ENCODE assay signal across 26 cellular contexts in the genomic region with DNA sequence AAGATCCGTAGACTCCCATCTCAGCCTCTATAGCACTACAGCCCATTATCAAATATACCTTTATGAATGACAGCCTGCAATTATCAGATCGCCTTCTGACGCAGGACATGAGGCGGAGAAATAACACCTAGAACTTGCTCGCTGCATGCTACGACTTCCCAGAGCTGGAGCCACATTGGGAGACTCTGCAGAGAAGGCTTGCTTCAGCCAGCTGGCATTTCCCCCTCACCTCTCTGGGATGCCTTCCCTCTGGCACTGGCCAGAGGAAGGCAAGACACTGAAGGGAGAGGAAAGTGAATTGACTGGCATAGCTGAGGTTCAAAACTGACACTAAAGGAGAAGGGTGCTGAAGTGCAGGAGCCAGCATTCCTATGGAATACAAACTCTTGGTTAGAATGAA.
"Had no signal": no experiment of that assay in that cellular context is flagged by ENCODE, and none has a peak within 500 bp of the region (broad histone marks: within the 10 kb centered on the region; RNA-seq: fewer than 3 reads in every experiment).

No MANE protein-coding gene starts in this region.

- H3K4me1 Mint-ChIP-seq: naive thymus-derived CD8-positive, alpha-beta T cell; nephron; stimulated activated naive B cell treated with anti-CD40 and anti-IgM and Interleukin-4, amounts not matched to agents 10 μg/mL and 1 μg/mL and 100 μg/mL, for 72 hours had no signal

- H3K36me3 ChIP-seq: lower lobe of right lung, neural progenitor cell, neutrophil, right lobe of liver, suprapubic skin, thoracic aorta, tibial artery, upper lobe of right lung, uterus had no signal

- H3K9me3 ChIP-seq: lower lobe of right lung, neutrophil, psoas muscle, right lobe of liver, suprapubic skin, thoracic aorta, tibial artery, upper lobe of right lung, uterus had no signal

- DNase-seq: hippocampal formation; kidney glomerular epithelial cell; left cardiac atrium; lower lobe of right lung; mammary epithelial cell; mesenchymal stem cell; naive thymus-derived CD8-positive, alpha-beta T cell; occipital lobe; psoas muscle; right lobe of liver; stimulated activated CD4-positive, alpha-beta T cell treated with anti-CD3 and anti-CD28 coated beads, Interleukin-1b, Interleukin-23, amount 100 ng/mL, for 48 hours; stimulated activated CD4-positive, alpha-beta T cell treated with anti-CD3 and anti-CD28 coated beads, Interleukin-2, amount 100 ng/mL, for 48 hours; stimulated activated naive B cell treated with anti-CD40 and anti-IgM and Interleukin-4, amounts not matched to agents 10 μg/mL and 1 μg/mL and 100 μg/mL, for 72 hours; tibial artery; trophoblast cell; upper lobe of right lung; uterus had no signal

- H2AFZ ChIP-seq: neural progenitor cell, parathyroid adenoma had no signal

- H3K36me3 Mint-ChIP-seq: naive thymus-derived CD8-positive, alpha-beta T cell; neural progenitor cell; stimulated activated naive B cell treated with anti-CD40 and anti-IgM and Interleukin-4, amounts not matched to agents 10 μg/mL and 1 μg/mL and 100 μg/mL, for 72 hours had no signal

- H3K4me2 ChIP-seq: neural progenitor cell, smooth muscle cell had no signal

- H3K27me3 Mint-ChIP-seq: stimulated activated naive B cell treated with anti-CD40 and anti-IgM and Interleukin-4, amounts not matched to agents 10 μg/mL and 1 μg/mL and 100 μg/mL, for 72 hours; stimulated activated naive CD8-positive, alpha-beta T cell treated with anti-CD3 and anti-CD28 coated beads, Interleukin-15, Interleukin-2, amounts not matched to agents 100 ng/mL and 50 ng/mL, for 24 hours had no signal

- H3K27ac Mint-ChIP-seq: naive thymus-derived CD8-positive, alpha-beta T cell; nephron; neural progenitor cell; stimulated activated naive B cell treated with anti-CD40 and anti-IgM and Interleukin-4, amounts not matched to agents 10 μg/mL and 1 μg/mL and 100 μg/mL, for 72 hours; stimulated activated naive CD8-positive, alpha-beta T cell treated with anti-CD3 and anti-CD28 coated beads, Interleukin-15, Interleukin-2, amounts not matched to agents 100 ng/mL and 50 ng/mL, for 24 hours had no signal

- ATAC-seq: left lobe of liver; lower lobe of right lung; naive thymus-derived CD8-positive, alpha-beta T cell; psoas muscle; right lobe of liver; stimulated activated naive B cell treated with anti-CD40 and anti-IgM and Interleukin-4, amounts not matched to agents 10 μg/mL and 1 μg/mL and 100 μg/mL, for 72 hours; upper lobe of right lung had no signal

- H3K9ac ChIP-seq: neural progenitor cell, parathyroid adenoma had no signal

- H3K27ac ChIP-seq: lower lobe of right lung, neural progenitor cell, neutrophil, parathyroid adenoma, psoas muscle, right lobe of liver, suprapubic skin, thoracic aorta, tibial artery, upper lobe of right lung, uterus had no signal

- H3K4me3 Mint-ChIP-seq: naive thymus-derived CD8-positive, alpha-beta T cell; nephron; neural progenitor cell; stimulated activated naive B cell treated with anti-CD40 and anti-IgM and Interleukin-4, amounts not matched to agents 10 μg/mL and 1 μg/mL and 100 μg/mL, for 72 hours; stimulated activated naive CD8-positive, alpha-beta T cell treated with anti-CD3 and anti-CD28 coated beads, Interleukin-15, Interleukin-2, amounts not matched to agents 100 ng/mL and 50 ng/mL, for 24 hours had no signal

- H3K4me3 ChIP-seq: lower lobe of right lung, neural progenitor cell, psoas muscle, right lobe of liver, smooth muscle cell, suprapubic skin, thoracic aorta, tibial artery, upper lobe of right lung, uterus had no signal

- H3K9me3 Mint-ChIP-seq: nephron had no signal

- H3K27me3 ChIP-seq: neural progenitor cell, neutrophil, right lobe of liver, suprapubic skin, tibial artery, upper lobe of right lung, uterus had no signal

- H3K4me1 ChIP-seq: lower lobe of right lung, neural progenitor cell, parathyroid adenoma, psoas muscle, right lobe of liver, suprapubic skin, tibial artery, upper lobe of right lung, uterus had no signal
